In the genomic region with DNA sequence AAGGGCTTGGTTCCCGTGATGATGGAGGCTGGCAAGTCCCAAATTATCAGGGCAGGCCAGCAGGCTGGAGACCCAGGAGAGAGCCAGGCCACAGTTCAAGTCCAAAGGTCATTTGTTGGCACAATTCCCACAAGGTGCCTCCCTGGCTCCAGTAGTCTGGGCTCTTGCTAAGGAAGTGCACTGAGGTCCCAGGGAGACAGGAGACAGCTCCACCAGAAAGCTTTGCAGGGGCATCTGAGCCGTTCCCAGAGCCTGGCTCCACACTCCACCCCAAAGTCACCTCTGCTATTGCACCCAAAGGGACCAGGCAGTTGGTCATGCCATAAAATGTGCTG, we compare ENCODE assay signal across 1 cellular context.
TF ChIP-seq lines count a peak whose summit lies in the region.

No MANE protein-coding gene starts in this region.

TF ChIP-seq in K562, 482 proteins besides CTCF, POLR2A, EP300 and RAD21 (continued from another document):
- TF ChIP-seq, protein P1, sequence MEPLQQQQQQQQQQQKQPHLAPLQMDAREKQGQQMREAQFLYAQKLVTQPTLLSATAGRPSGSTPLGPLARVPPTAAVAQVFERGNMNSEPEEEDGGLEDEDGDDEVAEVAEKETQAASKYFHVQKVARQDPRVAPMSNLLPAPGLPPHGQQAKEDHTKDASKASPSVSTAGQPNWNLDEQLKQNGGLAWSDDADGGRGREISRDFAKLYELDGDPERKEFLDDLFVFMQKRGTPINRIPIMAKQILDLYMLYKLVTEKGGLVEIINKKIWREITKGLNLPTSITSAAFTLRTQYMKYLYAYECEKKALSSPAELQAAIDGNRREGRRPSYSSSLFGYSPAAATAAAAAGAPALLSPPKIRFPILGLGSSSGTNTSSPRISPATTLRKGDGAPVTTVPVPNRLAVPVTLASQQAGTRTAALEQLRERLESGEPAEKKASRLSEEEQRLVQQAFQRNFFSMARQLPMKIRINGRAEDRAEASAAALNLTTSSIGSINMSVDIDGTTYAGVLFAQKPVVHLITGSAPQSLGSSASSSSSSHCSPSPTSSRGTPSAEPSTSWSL (CRISPR knock-in tag; IDR thresholded peaks at IDR 0.05; ENCODE audit: borderline replicate concordance), result no peak
- no peak for TF ChIP-seq GABPA (tag; conservative IDR thresholded peaks at IDR 0.05; ENCODE audit: low read depth)
- no peak for TF ChIP-seq CREB1 (IDR thresholded peaks at IDR 0.05)
- TF ChIP-seq CREB1 (CRISPR knock-in tag; IDR thresholded peaks at IDR 0.05), result no peak
- no peak for TF ChIP-seq C11orf30 (IDR thresholded peaks at IDR 0.05; ENCODE audit: low read depth)
- no peak for TF ChIP-seq ETS2 (tag; IDR thresholded peaks at IDR 0.05; ENCODE audit: borderline replicate concordance, poor library complexity, severe bottlenecking)
- no peak for TF ChIP-seq ZNF143 (CRISPR knock-in tag; IDR thresholded peaks at IDR 0.05)
- TF ChIP-seq, protein P2, sequence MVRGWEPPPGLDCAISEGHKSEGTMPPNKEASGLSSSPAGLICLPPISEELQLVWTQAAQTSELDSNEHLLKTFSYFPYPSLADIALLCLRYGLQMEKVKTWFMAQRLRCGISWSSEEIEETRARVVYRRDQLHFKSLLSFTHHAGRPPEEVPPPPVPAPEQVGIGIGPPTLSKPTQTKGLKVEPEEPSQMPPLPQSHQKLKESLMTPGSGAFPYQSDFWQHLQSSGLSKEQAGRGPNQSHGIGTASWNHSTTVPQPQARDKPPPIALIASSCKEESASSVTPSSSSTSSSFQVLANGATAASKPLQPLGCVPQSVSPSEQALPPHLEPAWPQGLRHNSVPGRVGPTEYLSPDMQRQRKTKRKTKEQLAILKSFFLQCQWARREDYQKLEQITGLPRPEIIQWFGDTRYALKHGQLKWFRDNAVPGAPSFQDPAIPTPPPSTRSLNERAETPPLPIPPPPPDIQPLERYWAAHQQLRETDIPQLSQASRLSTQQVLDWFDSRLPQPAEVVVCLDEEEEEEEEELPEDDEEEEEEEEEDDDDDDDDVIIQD (CRISPR knock-in tag; IDR thresholded peaks at IDR 0.05), result no peak
- no peak for TF ChIP-seq FUS (optimal IDR thresholded peaks at IDR 0.05; ENCODE audit: low read depth, low read length)
- TF ChIP-seq ZBTB43 (CRISPR knock-in tag; IDR thresholded peaks at IDR 0.05), result no peak
- TF ChIP-seq STAT5B (CRISPR knock-in tag; IDR thresholded peaks at IDR 0.05), result no peak
- TF ChIP-seq U2AF2 (optimal IDR thresholded peaks at IDR 0.05; ENCODE audit: low read depth, low read length), result no peak
